8 cellular contexts compared by ENCODE assay signal in genomic region chr5:180811012-180811622, GRCh38.
DNase-seq lines count a peak whose midpoint lies in the region; FAIRE-seq and TF ChIP-seq lines count a peak whose summit lies in the region.

No MANE protein-coding gene starts in this region.

- H3K9me3 ChIP-seq in Loucy (ENCODE audit: insufficient read depth, low read depth, low read length) = no peaks in the 10 kb centered on the region

- H3K27ac ChIP-seq in coronary artery = peak overlapping the region; percentile 97 to 100

- H3K9me2 ChIP-seq in Loucy (replicated peaks; ENCODE audit: low read depth, low read length) = no peaks in the 10 kb centered on the region

- no peaks in the 10 kb centered on the region for H4K20me1 ChIP-seq in Loucy (ENCODE audit: insufficient read depth, low read length, poor library complexity, severe bottlenecking)

- peaks cover 41% of the 10 kb centered on the region for H3K79me2 ChIP-seq in Loucy (ENCODE audit: insufficient read depth, low read length)

- H3K9ac ChIP-seq in Loucy (ENCODE audit: low read depth, low read length, poor library complexity, severe bottlenecking) = peak overlapping the region; percentile 87

- 0 out of 2 replicates have a peak overlapping the region, but pooled peaks have one; percentile 84 for H2AFZ ChIP-seq in Loucy (ENCODE audit: low read length)

- no peaks in the 10 kb centered on the region for H3K9me3 Mint-ChIP-seq in nephron

- H3F3A ChIP-seq in Loucy (ENCODE audit: low read depth) = no peaks in the 10 kb centered on the region

- no peaks in the 10 kb centered on the region for H3K27me3 ChIP-seq in Loucy (ENCODE audit: insufficient read depth, low read length, poor library complexity, severe bottlenecking)

- peak overlapping the region; percentile 79 to 96 (median 92) for H3K4me3 Mint-ChIP-seq in nephron

- TF ChIP-seq CTCF in Loucy (conservative IDR thresholded peaks at IDR 0.05; ENCODE audit: low read length) (no peak), coronary artery (IDR thresholded peaks at IDR 0.05) (no peak), nephron (IDR thresholded peaks at IDR 0.05; ENCODE audit: unreplicated experiment in 3 of 3) (no peak), D721Med (IDR thresholded peaks at IDR 0.05; ENCODE audit: insufficient read depth, missing control alignments) (no peak)

- peak; percentile 38 for DNase-seq in CD1c-positive myeloid dendritic cell (ENCODE audit: extremely low spot score)
- DNase-seq in coronary artery (ENCODE audit: low spot score) = no peak
- DNase-seq in DMS 273 treated with DMSO at 0.1 percent for 48 hours (lab: John Stamatoyannopoulos, UW) = no peak
- no peak for DNase-seq in midbrain (lab: John Stamatoyannopoulos, UW)
- no peak for DNase-seq in NCI-H345 (lab: John Stamatoyannopoulos, UW)
- DNase-seq in D721Med (ENCODE audit: insufficient read length, low spot score) = no peak

- H3K27me3 Mint-ChIP-seq in nephron (ENCODE audit: low read depth) = no peaks in the 10 kb centered on the region

- peak overlapping the region; percentile 87 to 100 (median 97) for H3K27ac Mint-ChIP-seq in nephron

- no peaks in the 10 kb centered on the region for H3K36me3 ChIP-seq in Loucy (ENCODE audit: insufficient read depth, low read length)

- H3K4me3 ChIP-seq in Loucy (ENCODE audit: low read length, poor library complexity, severe bottlenecking) = peak overlapping the region; percentile 95
- H3K4me3 ChIP-seq in coronary artery = peak overlapping the region; percentile 91

- H3K36me3 Mint-ChIP-seq in nephron (ENCODE audit: low read depth) = peaks cover 7% of the 10 kb centered on the region

- peaks cover 24% of the 10 kb centered on the region for H3K4me1 ChIP-seq in Loucy (ENCODE audit: insufficient read depth, low read length, poor library complexity, severe bottlenecking)

- H3K4me1 Mint-ChIP-seq in nephron = peaks cover 81% of the 10 kb centered on the region

- peak overlapping the region; percentile 85 for H3K4me2 ChIP-seq in Loucy (ENCODE audit: low read depth, low read length, poor library complexity, severe bottlenecking)

- no peak for FAIRE-seq in D721Med (lab: Jason Lieb, UNC)
